In genomic region chr15:29139540-29140459, GRCh38 we compare ENCODE assay signal across 8 cellular contexts.
DNase-seq lines count a peak whose midpoint lies in the region; ATAC-seq, FAIRE-seq and TF ChIP-seq lines count a peak whose summit lies in the region.

No MANE protein-coding gene starts in this region.

- no peak overlapping the region for H3K27ac ChIP-seq in neuronal stem cell (replicated peaks; ENCODE audit: low read length)

- no peak overlapping the region for H2BK12ac ChIP-seq in neuronal stem cell (ENCODE audit: low read length)

- peak overlapping the region; percentile 71 for H2AFZ ChIP-seq in neuronal stem cell (ENCODE audit: low read length)

- H3K4me2 ChIP-seq in neuronal stem cell (ENCODE audit: insufficient read depth, low read length, poor library complexity, severe bottlenecking), result peak overlapping the region; percentile 50

- H3K27me3 ChIP-seq in neuronal stem cell (ENCODE audit: control insufficient read depth in 3 of 3, insufficient read depth in 3 of 3, low read depth in 1 of 3, low read length in 3 of 3), result peaks cover 0 to 11% (median 0%) of the 10 kb centered on the region in 3 experiments

- H4K8ac ChIP-seq in neuronal stem cell (ENCODE audit: low read depth, low read length), result no peak overlapping the region

- H3K4ac ChIP-seq in neuronal stem cell (ENCODE audit: low read length), result no peak overlapping the region

- TF ChIP-seq CTCF in HFF-Myc (IDR thresholded peaks at IDR 0.05; ENCODE audit: low read depth, low read length, missing control alignments), result peak; percentile 96
- TF ChIP-seq CTCF in fibroblast of villous mesenchyme (IDR thresholded peaks at IDR 0.05; ENCODE audit: insufficient read depth, low read depth, low read length), result peak; percentile 87

- WGBS in neuronal stem cell (ENCODE audit: extremely low coverage in 2 of 2, insufficient read length in 2 of 2, insufficient replicate concordance in 1 of 2), 2 donors, result no CpG with 5 or more reads among the region's 31 CpGs

- no peak overlapping the region for H3K18ac ChIP-seq in neuronal stem cell (ENCODE audit: low read length)

- H3K79me1 ChIP-seq in neuronal stem cell (ENCODE audit: low read depth, low read length), result no peaks in the 10 kb centered on the region

- no peak overlapping the region for H3K14ac ChIP-seq in neuronal stem cell (ENCODE audit: low read length)

- no peak overlapping the region for H2BK15ac ChIP-seq in neuronal stem cell (ENCODE audit: low read length)

- no peak for ATAC-seq in GM18870 (IDR thresholded peaks at IDR 0.05; ENCODE audit: unreplicated experiment)

- no peak overlapping the region for H2BK5ac ChIP-seq in neuronal stem cell (ENCODE audit: low read length)

- H3K23ac ChIP-seq in neuronal stem cell (ENCODE audit: low read depth, low read length, poor library complexity), result peak overlapping the region; percentile 1

- H4K91ac ChIP-seq in neuronal stem cell (ENCODE audit: low read depth, low read length, poor library complexity), result no peak overlapping the region

- no peaks in the 10 kb centered on the region for H3K9me3 ChIP-seq in neuronal stem cell (replicated peaks in 1 of 2; ENCODE audit: control insufficient read depth in 2 of 2, insufficient read depth in 1 of 2, low read depth in 1 of 2, low read length in 2 of 2)

- peaks cover 2 to 9% of the 10 kb centered on the region in 2 donors for H3K4me1 ChIP-seq in neuronal stem cell (ENCODE audit: control insufficient read depth in 2 of 2, insufficient read depth in 1 of 2, low read depth in 1 of 2, low read length in 2 of 2)

- H3K9ac ChIP-seq in neuronal stem cell (ENCODE audit: low read depth, low read length, poor library complexity), result no peak overlapping the region

- H2AK5ac ChIP-seq in neuronal stem cell (ENCODE audit: low read depth, low read length), result no peak overlapping the region

- H2BK120ac ChIP-seq in neuronal stem cell (ENCODE audit: low read depth, low read length), result no peak overlapping the region

- H3K4me3 ChIP-seq in HFF-Myc (replicated peaks; ENCODE audit: low read depth, low read length), result no peak overlapping the region
- no peak overlapping the region for H3K4me3 ChIP-seq in fibroblast of villous mesenchyme (ENCODE audit: low read depth, low read length)
- peak overlapping the region in 1 of 2 donors; percentile 63 for H3K4me3 ChIP-seq in neuronal stem cell (ENCODE audit: low read length in 2 of 2)

- peak; percentile 74 for DNase-seq in Daoy (ENCODE audit: low read depth)
- DNase-seq in HFF-Myc (ENCODE audit: extremely low read depth, low read depth), result no peak
- peak; percentile 3 for DNase-seq in NCI-H774 (lab: John Stamatoyannopoulos, UW)
- DNase-seq in activated T-cell treated with anti-CD3 and anti-CD28 coated beads, Interleukin-2, amount 50 U/mL, for 48 hours, result peak; percentile 75 to 78
- DNase-seq in fibroblast of villous mesenchyme (ENCODE audit: low read depth), result peak; percentile 27
- DNase-seq in neuronal stem cell (ENCODE audit: low spot score), result peak; percentile 55
- DNase-seq in urothelium cell line (ENCODE audit: low spot score), result peak; percentile 80

- H3K36me3 ChIP-seq in neuronal stem cell (replicated peaks in 1 of 2; ENCODE audit: control insufficient read depth in 2 of 2, insufficient read depth in 2 of 2, low read length in 2 of 2), result no peaks in the 10 kb centered on the region

- FAIRE-seq in urothelium cell line (lab: Jason Lieb, UNC), result no peak
